ENCODE assay signal across 10 cellular contexts in the genomic region with DNA sequence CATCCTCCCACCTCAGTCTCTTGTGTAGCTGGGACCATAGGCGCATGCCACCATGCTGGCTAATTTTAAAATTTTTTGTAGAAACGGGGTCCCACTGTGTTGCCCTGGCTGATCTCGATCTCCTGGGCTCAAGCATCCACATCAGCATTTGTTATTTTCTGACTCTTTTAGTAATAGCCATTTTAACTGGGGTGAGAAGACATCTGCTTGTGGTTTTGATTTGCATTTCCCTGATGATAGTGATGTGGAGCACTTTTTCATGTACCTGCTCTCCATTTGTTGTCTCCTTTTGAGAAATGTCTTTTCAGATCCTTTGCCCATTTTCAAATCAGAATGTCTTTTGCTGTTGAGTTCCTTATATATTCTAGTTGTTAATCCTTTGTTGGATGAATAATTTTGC. TPM values are rescaled to one million over a fixed set of nuclear protein-coding genes. Genes with fewer than 3 reads are reported as not detected.
DNase-seq lines count a peak whose midpoint lies in the region; ATAC-seq and TF ChIP-seq lines count a peak whose summit lies in the region.
"Had no signal": no experiment of that assay in that cellular context is flagged by ENCODE, and none has a peak within 500 bp of the region (broad histone marks: within the 10 kb centered on the region; RNA-seq: fewer than 3 reads in every experiment).

No MANE protein-coding gene starts in this region.

- no peak for DNase-seq in activated naive CD4-positive, alpha-beta T cell treated with Interleukin-2 at 50 U/mL for 16 hours
- no peak for DNase-seq in effector CD8-positive, alpha-beta T cell (lab: John Stamatoyannopoulos, UW)
- DNase-seq in NCI-H2196 (lab: John Stamatoyannopoulos, UW; ENCODE audit: unreplicated experiment) (no peak), mammary epithelial cell (no peak), pons (ENCODE audit: low spot score) (no peak)
- DNase-seq: mesenchymal stem cell had no signal

- in situ Hi-C loops in mammary epithelial cell (cut with MboI; ENCODE audit: low sequenced_read_pairs in 2 of 2), result no loop called here

- dilution Hi-C loops in mammary epithelial cell (cut with HindIII; ENCODE audit: low sequenced_read_pairs), result no loop called here

- CTCF ChIA-PET in mammary epithelial cell (lab: Charles Lee; ENCODE audit: low non-redundant PET), result no interaction called here

- no peaks in the 10 kb centered on the region for H4K20me1 ChIP-seq in mammary epithelial cell (ENCODE audit: insufficient read depth, low read length)

- H3K36me3 ChIP-seq in mammary epithelial cell (ENCODE audit: insufficient read depth, low read length), result no peaks in the 10 kb centered on the region

- peaks cover 49% of the 10 kb centered on the region for H3K79me2 ChIP-seq in mammary epithelial cell (ENCODE audit: insufficient read depth, low read length)

- no peaks in the 10 kb centered on the region for H3K27me3 ChIP-seq in mammary epithelial cell (ENCODE audit: insufficient read depth, low read length)

- H3K4me3 Mint-ChIP-seq in activated naive CD4-positive, alpha-beta T cell treated with anti-CD3 and anti-CD28 coated beads, Interleukin-2, amount 50 U/mL, for 24 hours, result peak overlapping the region; percentile 81

- peak; percentile 60 for ATAC-seq in HG02870 (IDR thresholded peaks at IDR 0.05; ENCODE audit: unreplicated experiment)

- 98% methylated on average over 3 of the region's 3 CpGs for WGBS in mammary epithelial cell (ENCODE audit: low coverage, missing lambda C conversion rate)

- H3K9me3 ChIP-seq in mammary epithelial cell (replicated peaks; ENCODE audit: insufficient read depth, low read length), result no peaks in the 10 kb centered on the region

- H2AFZ ChIP-seq in mammary epithelial cell (ENCODE audit: low read depth, low read length), result no peak overlapping the region

- no peak overlapping the region for H3K4me3 ChIP-seq in mammary epithelial cell (replicated peaks in 1 of 3; ENCODE audit: insufficient read depth in 1 of 3, low read depth in 2 of 3, low read length in 3 of 3)
- H3K4me3 ChIP-seq: SK-N-MC had no signal

- H3K9ac ChIP-seq in mammary epithelial cell (ENCODE audit: insufficient read depth, low read length), result no peak overlapping the region

- H3K4me1 ChIP-seq in mammary epithelial cell (ENCODE audit: insufficient read depth, low read length), result peaks cover 11% of the 10 kb centered on the region

- H3K27ac Mint-ChIP-seq in activated naive CD4-positive, alpha-beta T cell treated with anti-CD3 and anti-CD28 coated beads, Interleukin-2, amount 50 U/mL, for 24 hours, result peak overlapping the region; percentile 79

- peaks cover 2% of the 10 kb centered on the region for H3K36me3 Mint-ChIP-seq in activated naive CD4-positive, alpha-beta T cell treated with anti-CD3 and anti-CD28 coated beads, Interleukin-2, amount 50 U/mL, for 24 hours

- no peak for TF ChIP-seq CTCF in mammary epithelial cell (conservative IDR thresholded peaks at IDR 0.05 in 1 of 2, IDR thresholded peaks at IDR 0.05 in 1 of 2; ENCODE audit: extremely low read depth in 1 of 2, insufficient read depth in 1 of 2, low read depth in 1 of 2, low read length in 2 of 2)

- no peaks in the 10 kb centered on the region for H3K9me3 Mint-ChIP-seq in activated naive CD4-positive, alpha-beta T cell treated with anti-CD3 and anti-CD28 coated beads, Interleukin-2, amount 50 U/mL, for 24 hours

- no peaks in the 10 kb centered on the region for H3K27me3 Mint-ChIP-seq in activated naive CD4-positive, alpha-beta T cell treated with anti-CD3 and anti-CD28 coated beads, Interleukin-2, amount 50 U/mL, for 24 hours

- intact Hi-C loops in mammary epithelial cell (cut with micrococcal nuclease), result no loop called here

- H3K27ac ChIP-seq in mammary epithelial cell (ENCODE audit: insufficient read depth, low read depth, low read length), result no peak overlapping the region
- H3K27ac ChIP-seq: SK-N-MC had no signal

- no peak overlapping the region for H3K4me2 ChIP-seq in mammary epithelial cell (ENCODE audit: insufficient read depth, low read depth, low read length)

- peaks cover 63% of the 10 kb centered on the region for H3K4me1 Mint-ChIP-seq in activated naive CD4-positive, alpha-beta T cell treated with anti-CD3 and anti-CD28 coated beads, Interleukin-2, amount 50 U/mL, for 24 hours

- TF ChIP-seq POLR2A in Raji (IDR thresholded peaks at IDR 0.05; ENCODE audit: insufficient read depth, low read depth, low read length), result peak; percentile 41

- no TSS peak for BruUV-seq in mammary epithelial cell (replicated peaks; lab: Mats Ljungman, UMichigan)

RNA-seq across cellular contexts. Expression of gene TULP4, which starts 22.2 kb away (rescaled TPM):
- 100 to 1,000 TPM in 1 of 2 donors, 10 to 100 TPM in 1; 81.8 to 152 TPM for total RNA-seq in mammary epithelial cell
- polyA plus RNA-seq in mammary epithelial cell, result 19.7 TPM
- 85.5 TPM for polyA minus RNA-seq in mammary epithelial cell
